Comparison of ENCODE assay signal across 8 cellular contexts in genomic region chr12:48716493-48717251, GRCh38.
DNase-seq lines count a peak whose midpoint lies in the region; ATAC-seq and FAIRE-seq lines count a peak whose summit lies in the region.

TSS of gene CCNT1 (minus strand) at chr12:48716707. CDS start at chr12:48716675, 32 bp downstream.

- H3K4me2 ChIP-seq in BLaER1 treated with 17β-estradiol and CSF1 and Interleukin-3, amounts not matched to agents 10 nM and 100 nM, result peak within 1 kb of the TSS; percentile 76 to 97 (median 90)

- ATAC-seq in GM19324 (IDR thresholded peaks at IDR 0.05; ENCODE audit: low FRiP score, unreplicated experiment), result peak; percentile 98
- peak; percentile 91 for ATAC-seq in HG03469 (IDR thresholded peaks at IDR 0.05; ENCODE audit: unreplicated experiment)

- peak within 1 kb of the TSS; percentile 87 to 97 (median 94) for H3K27ac ChIP-seq in BLaER1 treated with 17β-estradiol and CSF1 and Interleukin-3, amounts not matched to agents 10 nM and 100 nM

- peaks cover 22 to 33% (median 27%) of the 10 kb centered on the region in 11 experiments for H3K9me3 ChIP-seq in BLaER1 treated with 17β-estradiol and CSF1 and Interleukin-3, amounts not matched to agents 10 nM and 100 nM (replicated peaks in 1 of 11)

- no peaks in the 10 kb centered on the region for H3K27me3 ChIP-seq in BLaER1 treated with 17β-estradiol and CSF1 and Interleukin-3, amounts not matched to agents 10 nM and 100 nM

- peaks cover 28 to 46% (median 39%) of the 10 kb centered on the region in 11 experiments; a peak in 20 of 22 replicates for H4K20me1 ChIP-seq in BLaER1 treated with 17β-estradiol and CSF1 and Interleukin-3, amounts not matched to agents 10 nM and 100 nM

- H3K36me3 ChIP-seq in BLaER1 treated with 17β-estradiol and CSF1 and Interleukin-3, amounts not matched to agents 10 nM and 100 nM, result peaks cover 27 to 39% (median 37%) of the 10 kb centered on the region in 11 experiments

- H3K4me3 ChIP-seq in BLaER1 treated with 17β-estradiol and CSF1 and Interleukin-3, amounts not matched to agents 10 nM and 100 nM, result peak within 1 kb of the TSS; percentile 73 to 96 (median 88)

- H3K9ac ChIP-seq in BLaER1 treated with 17β-estradiol and CSF1 and Interleukin-3, amounts not matched to agents 10 nM and 100 nM, result peak within 1 kb of the TSS; percentile 88 to 97 (median 95)

- peak; percentile 61 for FAIRE-seq in colon (lab: Jason Lieb, UNC)

- peaks cover 24 to 34% (median 30%) of the 10 kb centered on the region in 10 experiments for H3K4me1 ChIP-seq in BLaER1 treated with 17β-estradiol and CSF1 and Interleukin-3, amounts not matched to agents 10 nM and 100 nM

- DNase-seq in NCI-H526 (lab: John Stamatoyannopoulos, UW), result peak; percentile 99
- peak; percentile 100 for DNase-seq in activated CD4-positive, alpha-beta T cell treated with anti-CD3 and anti-CD28 coated beads for 48 hours
- peak; percentile 100 for DNase-seq in kidney tubule cell (ENCODE audit: low spot score)
- DNase-seq in stimulated activated CD4-positive, alpha-beta T cell treated with anti-CD3 and anti-CD28 coated beads, Interleukin-1b, Interleukin-23, amount 100 ng/mL, for 24 hours (ENCODE audit: low read depth in 4 of 4, low spot score in 1 of 4), result peak; percentile 94 to 99 (median 96)

Comparison
In these comparisons a context has a peak if more than half of its experiments do, and no peak if none do; other contexts are left out.
1. Peak in every context shown above with its lines: DNase-seq, ATAC-seq, H3K4me3 ChIP-seq and H3K27ac ChIP-seq.